ENCODE assay signal across 16 cellular contexts in genomic region chr10:99339077-99339476, GRCh38. TPM values are rescaled to one million over a fixed set of nuclear protein-coding genes. Genes with fewer than 3 reads are reported as not detected.
DNase-seq lines count a peak whose midpoint lies in the region; ATAC-seq and TF ChIP-seq lines count a peak whose summit lies in the region.
"Had no signal": no experiment of that assay in that cellular context is flagged by ENCODE, and none has a peak within 500 bp of the region (broad histone marks: within the 10 kb centered on the region; RNA-seq: fewer than 3 reads in every experiment).

No MANE protein-coding gene starts in this region.

- H3K4me3 ChIP-seq in upper lobe of right lung = no peak overlapping the region
- H3K4me3 ChIP-seq: ovary, suprapubic skin had no signal

- H3K9me3 ChIP-seq in upper lobe of right lung = no peaks in the 10 kb centered on the region
- H3K9me3 ChIP-seq: ovary, suprapubic skin had no signal

- DNase-seq in ELR (ENCODE audit: low read depth) (peak; percentile 38), NCI-H226 (peak; percentile 63), epithelial cell of prostate (ENCODE audit: low read depth, low spot score) (peak; percentile 34), upper lobe of right lung (no peak), SIG-M5 treated with dmso at 0.1 percent for 504 hours (lab: John Stamatoyannopoulos, UW; ENCODE audit: unreplicated experiment) (no peak)
- DNase-seq: activated CD4-positive, alpha-beta T cell treated with anti-CD3 and anti-CD28 coated beads for 48 hours; activated CD8-positive, alpha-beta memory T cell treated with anti-CD3 and anti-CD28 coated beads, Interleukin-2, amount 50 U/mL, for 48 hours; activated gamma-delta T cell treated with Interleukin-2 at 50 U/mL for 16 hours; CD4-positive, alpha-beta T cell; cortex of kidney; naive thymus-derived CD4-positive, alpha-beta T cell; NCI-H526; ovary had no signal

- H3K27ac ChIP-seq in epithelial cell of prostate (peak overlapping the region; percentile 29), upper lobe of right lung (no peak overlapping the region)
- H3K27ac ChIP-seq: ovary, suprapubic skin had no signal

- ATAC-seq in upper lobe of right lung (peak; percentile 61), GM18498 (IDR thresholded peaks at IDR 0.05; ENCODE audit: unreplicated experiment) (no peak), GM21737 (IDR thresholded peaks at IDR 0.05; ENCODE audit: unreplicated experiment) (no peak)
- ATAC-seq: naive thymus-derived CD4-positive, alpha-beta T cell had no signal

- H3K27me3 ChIP-seq in upper lobe of right lung = no peaks in the 10 kb centered on the region
- H3K27me3 ChIP-seq: ovary, suprapubic skin had no signal

- no peaks in the 10 kb centered on the region for H3K36me3 ChIP-seq in upper lobe of right lung
- H3K36me3 ChIP-seq: ovary, suprapubic skin had no signal

- no peak for TF ChIP-seq CTCF in upper lobe of right lung (IDR thresholded peaks at IDR 0.05)

- intact Hi-C loops in upper lobe of right lung (cut with DNase I) = no loop called here

- H3K4me1 ChIP-seq in upper lobe of right lung = no peaks in the 10 kb centered on the region

RNA-seq across cellular contexts. Expression of gene CNNM1, which starts 9.9 kb away (rescaled TPM):
- 0.69 TPM for total RNA-seq in upper lobe of right lung

Comparison
In these comparisons a context has a peak if more than half of its experiments do, and no peak if none do; other contexts are left out.
1. DNase-seq: peak in ELR (single experiment), NCI-H226 (single experiment) and epithelial cell of prostate (single experiment); none in upper lobe of right lung (single experiment) and SIG-M5 treated with dmso at 0.1 percent for 504 hours (single experiment).